ENCODE assay signal across 12 cellular contexts in genomic region chr1:227938911-227939790, GRCh38. TPM values are rescaled to one million over a fixed set of nuclear protein-coding genes. Genes with fewer than 3 reads are reported as not detected.
DNase-seq lines count a peak whose midpoint lies in the region; ATAC-seq and TF ChIP-seq lines count a peak whose summit lies in the region.
"Had no signal": no experiment of that assay in that cellular context is flagged by ENCODE, and none has a peak within 500 bp of the region (broad histone marks: within the 10 kb centered on the region; RNA-seq: fewer than 3 reads in every experiment).

No MANE protein-coding gene starts in this region.

- TF ChIP-seq CTCF in right atrium auricular region (IDR thresholded peaks at IDR 0.05): no peak
- TF ChIP-seq CTCF in osteocyte (IDR thresholded peaks at IDR 0.05): no peak

- H3K4me1 ChIP-seq in right atrium auricular region: no peaks in the 10 kb centered on the region
- H3K4me1 ChIP-seq in aorta (ENCODE audit: control insufficient read depth in 1 of 2, insufficient read depth in 2 of 2, low read length in 2 of 2): no peaks in the 10 kb centered on the region

- DNase-seq in cardiac septum (ENCODE audit: low spot score) (peak; percentile 57), right atrium auricular region (ENCODE audit: low spot score) (no peak), islet precursor cell (peak; percentile 50), osteocyte (ENCODE audit: extremely low spot score, unreplicated experiment) (peak; percentile 81), aorta (peak; percentile 43 to 74), dermis blood vessel endothelial cell (no peak), NCI-H1694 treated with DMSO at 0.1 percent for 48 hours (lab: John Stamatoyannopoulos, UW) (no peak)
- DNase-seq in stimulated activated CD4-positive, alpha-beta T cell treated with anti-CD3 and anti-CD28 coated beads, Interleukin-2, amount 100 ng/mL, for 24 hours: no peak
- DNase-seq: activated CD4-positive, alpha-beta T cell treated with anti-CD3 and anti-CD28 coated beads, Interleukin-2, amount 50 U/mL, for 48 hours; NCI-H1417; stimulated activated naive CD8-positive, alpha-beta T cell treated with anti-CD3 and anti-CD28 coated beads, Interleukin-15, amount 100 ng/mL, for 72 hours had no signal

- H3K4me3 ChIP-seq in right atrium auricular region: no peak overlapping the region
- H3K4me3 ChIP-seq in aorta (ENCODE audit: low read length in 2 of 2): no peak overlapping the region

- H3K4me1 Mint-ChIP-seq in osteocyte (ENCODE audit: unreplicated experiment): peaks cover 11% of the 10 kb centered on the region

- no peak overlapping the region for H3K4me3 Mint-ChIP-seq in osteocyte (ENCODE audit: unreplicated experiment)
- H3K4me3 Mint-ChIP-seq: central memory CD8-positive, alpha-beta T cell; stimulated activated naive CD8-positive, alpha-beta T cell treated with anti-CD3 and anti-CD28 coated beads, Interleukin-15, amount 100 ng/mL, for 72 hours had no signal

- H3K36me3 Mint-ChIP-seq in osteocyte (ENCODE audit: unreplicated experiment): peaks cover 7% of the 10 kb centered on the region

- H3K9me3 ChIP-seq in right atrium auricular region: no peaks in the 10 kb centered on the region
- no peaks in the 10 kb centered on the region for H3K9me3 ChIP-seq in aorta (ENCODE audit: control insufficient read depth, low read length)

- no peaks in the 10 kb centered on the region for H3K27me3 Mint-ChIP-seq in osteocyte (ENCODE audit: unreplicated experiment)
- H3K27me3 Mint-ChIP-seq: central memory CD8-positive, alpha-beta T cell; stimulated activated naive CD8-positive, alpha-beta T cell treated with anti-CD3 and anti-CD28 coated beads, Interleukin-15, amount 100 ng/mL, for 72 hours had no signal

- H3K27me3 ChIP-seq in right atrium auricular region (no peaks in the 10 kb centered on the region), aorta (ENCODE audit: control insufficient read depth in 1 of 2, insufficient read depth in 2 of 2, low read length in 1 of 2) (no peaks in the 10 kb centered on the region)

- no peak overlapping the region for H3K27ac Mint-ChIP-seq in osteocyte (ENCODE audit: unreplicated experiment)
- H3K27ac Mint-ChIP-seq: stimulated activated naive CD8-positive, alpha-beta T cell treated with anti-CD3 and anti-CD28 coated beads, Interleukin-15, amount 100 ng/mL, for 72 hours had no signal

- H3K9me3 Mint-ChIP-seq in osteocyte (ENCODE audit: unreplicated experiment): peaks cover 9% of the 10 kb centered on the region

- H3K36me3 ChIP-seq in right atrium auricular region (no peaks in the 10 kb centered on the region), aorta (ENCODE audit: control insufficient read depth in 1 of 2, insufficient read depth in 2 of 2, low read length in 1 of 2) (no peaks in the 10 kb centered on the region)

- intact Hi-C loops in cardiac septum (cut with DNase I): no loop called here
- intact Hi-C loops in aorta (cut with DNase I): no loop called here

- no peak for ATAC-seq in aorta (ENCODE audit: low FRiP score)
- ATAC-seq: stimulated activated naive CD8-positive, alpha-beta T cell treated with anti-CD3 and anti-CD28 coated beads, Interleukin-15, amount 100 ng/mL, for 72 hours had no signal

- no peak overlapping the region for H3K27ac ChIP-seq in right atrium auricular region
- no peak overlapping the region for H3K27ac ChIP-seq in aorta (ENCODE audit: low read depth in 1 of 2, low read length in 2 of 2)

- 88 to 90% methylated on average over 27 of the region's 27 CpGs for WGBS in aorta, 2 donors

RNA-seq across cellular contexts. Expression of gene WNT9A, which starts 8.6 kb away (rescaled TPM):
- total RNA-seq in cardiac septum (6.5 TPM), right atrium auricular region (1 to 10 TPM in 1 of 2 donors, under 1 TPM in 1; 0.78 to 2.2 TPM), osteocyte (4.8 and 4.9 TPM in 2 replicates), aorta (1 to 10 TPM in 1 of 2 donors, under 1 TPM in 1; 0.94 to 3.5 TPM), dermis blood vessel endothelial cell (1.8 and 2.9 TPM in 2 replicates)
- polyA plus RNA-seq in aorta: under 1 TPM; 0.13 to 0.38 TPM

Comparison
In these comparisons a context has a peak if more than half of its experiments do, and no peak if none do; other contexts are left out.
1. DNase-seq: peak in cardiac septum (single experiment), islet precursor cell (single experiment), osteocyte (single experiment) and aorta (2 of 2); none in right atrium auricular region (single experiment), dermis blood vessel endothelial cell (single experiment), NCI-H1694 treated with DMSO at 0.1 percent for 48 hours (single experiment) and stimulated activated CD4-positive, alpha-beta T cell treated with anti-CD3 and anti-CD28 coated beads, Interleukin-2, amount 100 ng/mL, for 24 hours (0 of 2).